Comparison of ENCODE assay signal across 18 cellular contexts in the genomic region with DNA sequence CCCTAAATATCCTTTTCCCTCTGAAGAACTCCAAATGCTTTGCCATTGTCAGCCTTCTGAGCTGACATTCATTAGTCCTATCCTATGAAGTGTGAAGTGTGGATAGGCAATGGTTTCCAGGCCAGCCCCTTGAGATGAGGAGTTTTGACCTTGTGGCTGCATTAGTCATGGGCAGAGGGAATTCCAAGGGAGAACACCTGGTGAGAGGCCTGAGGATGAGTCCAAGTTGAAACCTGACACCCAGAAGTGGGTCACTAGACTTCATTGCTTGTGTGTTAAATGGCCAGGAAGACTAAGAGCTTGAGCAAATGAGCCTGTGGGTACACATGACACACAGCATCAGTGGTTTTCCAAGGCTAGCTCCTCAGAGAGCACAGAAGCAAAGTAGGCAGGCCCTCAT.
DNase-seq lines count a peak whose midpoint lies in the region; ATAC-seq and TF ChIP-seq lines count a peak whose summit lies in the region.
"Had no signal": no experiment of that assay in that cellular context is flagged by ENCODE, and none has a peak within 500 bp of the region (broad histone marks: within the 10 kb centered on the region; RNA-seq: fewer than 3 reads in every experiment).

No MANE protein-coding gene starts in this region.

- H3K27ac Mint-ChIP-seq in activated T-helper 17 cell treated with anti-CD3 and anti-CD28 coated beads, Interleukin-2, amount 50 U/mL, for 72 hours: no peak overlapping the region
- H3K27ac Mint-ChIP-seq: activated T-cell treated with anti-CD3 and anti-CD28 coated beads, Interleukin-2, amount 50 U/mL, for 24 hours; naive thymus-derived CD8-positive, alpha-beta T cell; T-cell had no signal

- TF ChIP-seq CTCF in LNCaP clone FGC (IDR thresholded peaks at IDR 0.05; ENCODE audit: control insufficient read depth, extremely low read depth, insufficient read depth) (no peak), kidney epithelial cell (IDR thresholded peaks at IDR 0.05; ENCODE audit: insufficient read depth, low read length, poor library complexity, severe bottlenecking) (no peak)

- H3K4me3 ChIP-seq in LNCaP clone FGC (ENCODE audit: low read depth, low read length) (no peak overlapping the region), kidney epithelial cell (ENCODE audit: low read depth, low read length) (no peak overlapping the region)
- H3K4me3 ChIP-seq: colonic mucosa, right atrium auricular region had no signal

- H3K27me3 Mint-ChIP-seq in activated T-helper 17 cell treated with anti-CD3 and anti-CD28 coated beads, Interleukin-2, amount 50 U/mL, for 72 hours: peaks cover 19% of the 10 kb centered on the region

- no peaks in the 10 kb centered on the region for H3K27me3 ChIP-seq in kidney epithelial cell (ENCODE audit: control insufficient read depth, insufficient read depth, low read length)
- H3K27me3 ChIP-seq: colonic mucosa, right atrium auricular region had no signal

- no peaks in the 10 kb centered on the region for H3K4me1 Mint-ChIP-seq in activated T-helper 17 cell treated with anti-CD3 and anti-CD28 coated beads, Interleukin-2, amount 50 U/mL, for 72 hours
- H3K4me1 Mint-ChIP-seq: naive thymus-derived CD8-positive, alpha-beta T cell; T-cell had no signal

- DNase-seq in DMS53 treated with DMSO at 0.1 percent for 48 hours (lab: John Stamatoyannopoulos, UW; ENCODE audit: unreplicated experiment): peak; percentile 45
- peak; percentile 46 for DNase-seq in LNCaP clone FGC (ENCODE audit: low read depth)
- peak; percentile 98 for DNase-seq in kidney epithelial cell (ENCODE audit: low read depth)
- no peak for DNase-seq in KBM-7
- no peak for DNase-seq in left lobe of liver (ENCODE audit: low spot score)
- DNase-seq: activated CD4-positive, alpha-beta T cell treated with anti-CD3 and anti-CD28 coated beads for 1 hour; activated T-cell treated with anti-CD3 and anti-CD28 coated beads, Interleukin-2, amount 50 U/mL, for 24 hours; AML-193; colonic mucosa; left cardiac atrium; naive thymus-derived CD8-positive, alpha-beta T cell; stimulated activated CD4-positive, alpha-beta T cell treated with anti-CD3 and anti-CD28 coated beads, Interleukin-4, amount 100 ng/mL, for 24 hours; stimulated activated naive CD4-positive, alpha-beta T cell treated with Interleukin-2 at 50 U/mL for 16 hours; T-cell had no signal

- peak; percentile 23 for ATAC-seq in activated T-helper 17 cell treated with anti-CD3 and anti-CD28 coated beads, Interleukin-2, amount 50 U/mL, for 72 hours (replicated peaks)
- ATAC-seq in GM21717 (IDR thresholded peaks at IDR 0.05; ENCODE audit: unreplicated experiment) (no peak), HG02623 (IDR thresholded peaks at IDR 0.05; ENCODE audit: unreplicated experiment) (no peak), left lobe of liver (no peak)
- ATAC-seq: left cardiac atrium; naive thymus-derived CD8-positive, alpha-beta T cell; T-cell had no signal

- no peaks in the 10 kb centered on the region for H3K9me3 Mint-ChIP-seq in activated T-helper 17 cell treated with anti-CD3 and anti-CD28 coated beads, Interleukin-2, amount 50 U/mL, for 72 hours
- H3K9me3 Mint-ChIP-seq: activated T-cell treated with anti-CD3 and anti-CD28 coated beads, Interleukin-2, amount 50 U/mL, for 24 hours; naive thymus-derived CD8-positive, alpha-beta T cell; T-cell had no signal

- H3K36me3 Mint-ChIP-seq in activated T-helper 17 cell treated with anti-CD3 and anti-CD28 coated beads, Interleukin-2, amount 50 U/mL, for 72 hours (ENCODE audit: low read depth): no peaks in the 10 kb centered on the region
- H3K36me3 Mint-ChIP-seq: naive thymus-derived CD8-positive, alpha-beta T cell; T-cell had no signal

- H3K36me3 ChIP-seq in kidney epithelial cell (ENCODE audit: control insufficient read depth, insufficient read depth, low read length): no peaks in the 10 kb centered on the region
- H3K36me3 ChIP-seq: colonic mucosa, right atrium auricular region had no signal

- no peak overlapping the region for H3K4me3 Mint-ChIP-seq in activated T-helper 17 cell treated with anti-CD3 and anti-CD28 coated beads, Interleukin-2, amount 50 U/mL, for 72 hours
- H3K4me3 Mint-ChIP-seq: activated T-cell treated with anti-CD3 and anti-CD28 coated beads, Interleukin-2, amount 50 U/mL, for 24 hours; naive thymus-derived CD8-positive, alpha-beta T cell; T-cell had no signal

- in situ Hi-C loops in KBM-7 (cut with MboI; ENCODE audit: low pct_unique_long_range_greater_than_20kb, low sequenced_read_pairs): no loop called here

Comparison
In these comparisons a context has a peak if more than half of its experiments do, and no peak if none do; other contexts are left out.
1. DNase-seq: peak in DMS53 treated with DMSO at 0.1 percent for 48 hours (single experiment), LNCaP clone FGC (single experiment) and kidney epithelial cell (single experiment); none in KBM-7 (single experiment) and left lobe of liver (single experiment).